ENCODE assay signal across 15 cellular contexts in the genomic region with DNA sequence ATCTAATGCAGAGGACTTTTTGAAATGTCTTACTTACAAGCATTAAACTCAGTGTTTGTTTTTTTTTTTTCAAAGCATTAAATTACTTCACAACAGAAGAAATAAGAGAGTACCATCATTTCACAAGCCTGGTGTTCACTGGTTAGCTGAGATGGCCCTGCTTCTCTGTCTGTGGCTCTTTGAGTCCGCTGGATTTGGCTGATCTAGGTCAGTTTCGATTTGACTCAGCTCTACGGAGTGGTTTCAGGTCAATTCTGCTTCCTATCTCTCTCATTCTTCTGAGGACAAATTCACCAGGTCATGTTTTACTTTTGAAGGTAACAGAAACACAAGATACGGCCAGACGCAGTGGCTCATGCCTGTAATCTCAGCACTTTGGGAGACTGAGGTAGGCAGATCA.
A peak's percentile ranks its signal among the peaks of the same experiment; 100 is the strongest.
DNase-seq lines count a peak whose midpoint lies in the region; ATAC-seq and TF ChIP-seq lines count a peak whose summit lies in the region.
"Had no signal": no experiment of that assay in that cellular context is flagged by ENCODE, and none has a peak within 500 bp of the region (broad histone marks: within the 10 kb centered on the region; RNA-seq: fewer than 3 reads in every experiment).

No MANE protein-coding gene starts in this region.

- H3K27me3 ChIP-seq in CD8-positive, alpha-beta memory T cell (ENCODE audit: insufficient read depth, low read length, poor library complexity, severe bottlenecking): no peaks in the 10 kb centered on the region
- H3K27me3 ChIP-seq in KMS-11 (ENCODE audit: insufficient read depth, low read depth) (no peaks in the 10 kb centered on the region), tibial artery (no peaks in the 10 kb centered on the region)
- H3K27me3 ChIP-seq: BLaER1 treated with 17β-estradiol and CSF1 and Interleukin-3, amounts not matched to agents 10 nM and 100 nM had no signal

- no peaks in the 10 kb centered on the region for H3K36me3 Mint-ChIP-seq in CD8-positive, alpha-beta memory T cell
- no peaks in the 10 kb centered on the region for H3K36me3 Mint-ChIP-seq in T-helper 17 cell (ENCODE audit: low read depth)

- DNase-seq in CD8-positive, alpha-beta memory T cell: no peak
- DNase-seq in T-helper 17 cell (no peak), COLO668 (lab: John Stamatoyannopoulos, UW; ENCODE audit: unreplicated experiment) (no peak), tibial artery (no peak), GM19240 (ENCODE audit: insufficient read length, low spot score) (no peak)
- DNase-seq: NCI-H1105 treated with DMSO at 0.1 percent for 48 hours, NCI-H187 treated with DMSO at 0.1 percent for 48 hours, NCI-H446 treated with DMSO at 0.1 percent for 48 hours, NCI-H748 treated with DMSO at 0.1 percent for 48 hours, T1000 had no signal

- 0 out of 2 replicates have a peak overlapping the region, but pooled peaks have one; percentile 25 for H2AFZ ChIP-seq in KMS-11 (ENCODE audit: low read depth)

- H3K4me3 Mint-ChIP-seq in CD8-positive, alpha-beta memory T cell: peak overlapping the region in 5 of 7 donors; percentile 18 to 74 (median 65)
- H3K4me3 Mint-ChIP-seq in T-helper 17 cell: no peak overlapping the region

- CTCF ChIA-PET in CD8-positive, alpha-beta memory T cell (lab: Charles Lee): no interaction called here

- no peak overlapping the region for H3K4me3 ChIP-seq in CD8-positive, alpha-beta memory T cell (ENCODE audit: low read length)
- no peak overlapping the region for H3K4me3 ChIP-seq in KMS-11 (IDR thresholded peaks at IDR 0.05; ENCODE audit: insufficient read depth, low read depth, low read length)
- H3K4me3 ChIP-seq in tibial artery: no peak overlapping the region
- H3K4me3 ChIP-seq: BLaER1 treated with 17β-estradiol and CSF1 and Interleukin-3, amounts not matched to agents 10 nM and 100 nM; K562 had no signal

- peaks cover 0 to 8% (median 4%) of the 10 kb centered on the region in 5 donors for H3K9me3 Mint-ChIP-seq in CD8-positive, alpha-beta memory T cell

- no peaks in the 10 kb centered on the region for H4K20me1 ChIP-seq in KMS-11 (ENCODE audit: insufficient read depth)
- H4K20me1 ChIP-seq: BLaER1 treated with 17β-estradiol and CSF1 and Interleukin-3, amounts not matched to agents 10 nM and 100 nM had no signal

- TF ChIP-seq CTCF in KMS-11 (conservative IDR thresholded peaks at IDR 0.05; ENCODE audit: low read depth, low read length) (no peak), tibial artery (IDR thresholded peaks at IDR 0.05) (no peak)

- H3K4me1 Mint-ChIP-seq in CD8-positive, alpha-beta memory T cell: no peaks in the 10 kb centered on the region
- no peaks in the 10 kb centered on the region for H3K4me1 Mint-ChIP-seq in T-helper 17 cell

- 0 out of 2 replicates have a peak overlapping the region, but pooled peaks have one; percentile 1 for H3K9ac ChIP-seq in KMS-11
- H3K9ac ChIP-seq: BLaER1 treated with 17β-estradiol and CSF1 and Interleukin-3, amounts not matched to agents 10 nM and 100 nM had no signal

- H3K36me3 ChIP-seq in CD8-positive, alpha-beta memory T cell (ENCODE audit: insufficient read depth, low read length): no peaks in the 10 kb centered on the region
- no peaks in the 10 kb centered on the region for H3K36me3 ChIP-seq in KMS-11 (ENCODE audit: insufficient read depth)
- H3K36me3 ChIP-seq in tibial artery: no peaks in the 10 kb centered on the region
- H3K36me3 ChIP-seq: BLaER1 treated with 17β-estradiol and CSF1 and Interleukin-3, amounts not matched to agents 10 nM and 100 nM had no signal

- peak overlapping the region; percentile 27; the same call in 1 of the 2 replicates for H3K4me2 ChIP-seq in KMS-11
- H3K4me2 ChIP-seq: BLaER1 treated with 17β-estradiol and CSF1 and Interleukin-3, amounts not matched to agents 10 nM and 100 nM had no signal

- intact Hi-C loops in tibial artery (cut with DNase I; ENCODE audit: low total_unique reads): no loop called here

- H3K27ac ChIP-seq in CD8-positive, alpha-beta memory T cell (ENCODE audit: low read depth, low read length): no peak overlapping the region
- H3K27ac ChIP-seq in KMS-11: peak overlapping the region; percentile 62
- H3K27ac ChIP-seq in tibial artery: no peak overlapping the region
- H3K27ac ChIP-seq: BLaER1 treated with 17β-estradiol and CSF1 and Interleukin-3, amounts not matched to agents 10 nM and 100 nM had no signal

- H3K27ac Mint-ChIP-seq in CD8-positive, alpha-beta memory T cell: peak overlapping the region in 2 of 8 donors; percentile 8 to 61
- no peak overlapping the region for H3K27ac Mint-ChIP-seq in T-helper 17 cell

- no peaks in the 10 kb centered on the region for H3K79me2 ChIP-seq in KMS-11 (ENCODE audit: insufficient read depth, low read depth)

- H3K4me1 ChIP-seq in CD8-positive, alpha-beta memory T cell (ENCODE audit: insufficient read depth, low read length): no peaks in the 10 kb centered on the region
- H3K4me1 ChIP-seq in KMS-11 (ENCODE audit: low read depth, poor library complexity, severe bottlenecking) (peaks cover 49% of the 10 kb centered on the region), tibial artery (no peaks in the 10 kb centered on the region)
- H3K4me1 ChIP-seq: BLaER1 treated with 17β-estradiol and CSF1 and Interleukin-3, amounts not matched to agents 10 nM and 100 nM had no signal

- ATAC-seq in GM19351 (IDR thresholded peaks at IDR 0.05; ENCODE audit: unreplicated experiment) (peak; percentile 94), T-helper 17 cell (peak; percentile 57), HG03095 (IDR thresholded peaks at IDR 0.05; ENCODE audit: unreplicated experiment) (no peak)
- ATAC-seq: K562 had no signal

- no peaks in the 10 kb centered on the region for H3K27me3 Mint-ChIP-seq in CD8-positive, alpha-beta memory T cell
- no peaks in the 10 kb centered on the region for H3K27me3 Mint-ChIP-seq in T-helper 17 cell

- POLR2A ChIA-PET in CD8-positive, alpha-beta memory T cell (lab: Charles Lee): no interaction called here

- no peaks in the 10 kb centered on the region for H3K9me3 ChIP-seq in CD8-positive, alpha-beta memory T cell (ENCODE audit: low read length)
- H3K9me3 ChIP-seq in T-helper 17 cell (ENCODE audit: control insufficient read depth, low read length, poor library complexity, severe bottlenecking) (no peaks in the 10 kb centered on the region), tibial artery (no peaks in the 10 kb centered on the region)
- H3K9me3 ChIP-seq: BLaER1 treated with 17β-estradiol and CSF1 and Interleukin-3, amounts not matched to agents 10 nM and 100 nM had no signal
